ENCODE assay signal across 12 cellular contexts in the genomic region with DNA sequence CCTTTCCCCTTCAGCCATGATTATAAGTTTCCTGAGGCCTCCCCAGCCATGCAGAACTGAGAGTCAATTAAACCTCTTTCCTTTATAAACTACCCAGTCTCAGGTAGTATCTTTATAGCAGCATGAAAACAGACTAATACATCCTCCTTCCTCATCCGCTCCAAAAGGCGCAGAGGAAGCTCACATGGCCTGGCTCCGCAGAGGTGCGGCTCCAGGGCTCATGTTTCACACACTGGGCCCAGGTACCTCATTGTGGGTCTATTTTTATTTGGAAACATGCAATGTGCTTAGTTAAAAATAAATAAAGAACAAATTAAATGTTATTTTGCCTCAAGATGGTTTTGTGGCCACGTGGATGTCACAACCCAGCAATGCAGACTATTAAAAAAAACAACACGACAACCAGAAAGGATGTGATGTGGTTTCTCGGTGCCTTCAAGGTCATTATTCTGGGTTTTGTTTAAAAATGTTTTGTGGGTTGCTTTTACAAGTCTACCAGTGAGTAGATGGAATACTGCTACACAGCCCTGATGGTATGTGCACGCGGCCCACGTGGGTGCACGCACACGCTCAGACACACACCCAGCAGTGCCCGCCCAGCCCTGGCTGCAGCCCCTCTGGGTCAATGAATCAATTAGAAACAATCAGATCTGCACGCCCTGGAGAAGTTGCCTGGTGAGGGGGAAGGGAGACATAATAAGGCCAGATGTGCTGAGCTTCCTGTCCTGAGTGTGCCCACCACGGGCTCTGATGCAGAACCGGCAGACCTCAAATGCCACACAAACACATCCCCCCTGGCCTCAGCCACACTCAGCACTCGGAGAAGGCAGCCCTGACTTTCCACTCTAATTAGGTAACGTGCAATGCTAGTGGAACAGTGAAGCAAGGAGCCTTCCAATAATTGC.
DNase-seq lines count a peak whose midpoint lies in the region; ATAC-seq and TF ChIP-seq lines count a peak whose summit lies in the region.
"Had no signal": no experiment of that assay in that cellular context is flagged by ENCODE, and none has a peak within 500 bp of the region (broad histone marks: within the 10 kb centered on the region; RNA-seq: fewer than 3 reads in every experiment).

No MANE protein-coding gene starts in this region.

- peak overlapping the region; percentile 73 for H3K27ac Mint-ChIP-seq in activated T-cell treated with anti-CD3 and anti-CD28 coated beads, Interleukin-2, amount 50 U/mL, for 24 hours
- H3K27ac Mint-ChIP-seq in glutamatergic neuron (ENCODE audit: unreplicated experiment), result peak overlapping the region; percentile 75
- H3K27ac Mint-ChIP-seq in stimulated activated memory B cell treated with anti-CD40 and anti-IgM and Interleukin-4, amounts not matched to agents 10 μg/mL and 1 μg/mL and 100 μg/mL, for 72 hours, result no peak overlapping the region

- H3K4me1 ChIP-seq in RWPE2 (ENCODE audit: insufficient read depth, poor library complexity, severe bottlenecking) (no peaks in the 10 kb centered on the region), gastrocnemius medialis (peaks cover 5 to 10% of the 10 kb centered on the region in 2 donors)
- H3K4me1 ChIP-seq: prostate gland had no signal

- H3K4me3 Mint-ChIP-seq in activated T-cell treated with anti-CD3 and anti-CD28 coated beads, Interleukin-2, amount 50 U/mL, for 24 hours, result no peak overlapping the region
- H3K4me3 Mint-ChIP-seq in glutamatergic neuron (ENCODE audit: unreplicated experiment), result peak overlapping the region; percentile 44
- no peak overlapping the region for H3K4me3 Mint-ChIP-seq in stimulated activated memory B cell treated with anti-CD40 and anti-IgM and Interleukin-4, amounts not matched to agents 10 μg/mL and 1 μg/mL and 100 μg/mL, for 72 hours

- no peak overlapping the region for H3K4me3 ChIP-seq in RWPE2 (ENCODE audit: severe bottlenecking)
- no peak overlapping the region for H3K4me3 ChIP-seq in gastrocnemius medialis
- H3K4me3 ChIP-seq: K562, prostate gland had no signal

- in situ Hi-C loops in gastrocnemius medialis (cut with MboI; ENCODE audit: low sequenced_read_pairs in 4 of 4), result no loop called here

- TF ChIP-seq CTCF in RWPE2 (IDR thresholded peaks at IDR 0.05; ENCODE audit: poor library complexity, severe bottlenecking) (no peak), glutamatergic neuron (IDR thresholded peaks at IDR 0.05; ENCODE audit: partially characterized antibody, unreplicated experiment) (no peak), gastrocnemius medialis (IDR thresholded peaks at IDR 0.05 in 4 of 5, conservative IDR thresholded peaks at IDR 0.05 in 1 of 5) (no peak)

- intact Hi-C loops in gastrocnemius medialis (cut with DNase I; ENCODE audit: low total_unique reads), result no loop called here

- no peak overlapping the region for H3K27ac ChIP-seq in RWPE2 (ENCODE audit: poor library complexity, severe bottlenecking)
- H3K27ac ChIP-seq in gastrocnemius medialis, result no peak overlapping the region
- H3K27ac ChIP-seq: prostate gland had no signal

- peaks cover 5% of the 10 kb centered on the region for H3K36me3 Mint-ChIP-seq in activated T-cell treated with anti-CD3 and anti-CD28 coated beads, Interleukin-2, amount 50 U/mL, for 24 hours (ENCODE audit: low read depth)
- peaks cover 13% of the 10 kb centered on the region for H3K36me3 Mint-ChIP-seq in glutamatergic neuron (ENCODE audit: unreplicated experiment)
- H3K36me3 Mint-ChIP-seq in stimulated activated memory B cell treated with anti-CD40 and anti-IgM and Interleukin-4, amounts not matched to agents 10 μg/mL and 1 μg/mL and 100 μg/mL, for 72 hours, result no peaks in the 10 kb centered on the region

- DNase-seq in activated T-cell treated with anti-CD3 and anti-CD28 coated beads, Interleukin-2, amount 50 U/mL, for 24 hours, result peak; percentile 44
- DNase-seq in activated T-cell treated with anti-CD3 and anti-CD28 coated beads for 4 hours (no peak), RWPE2 (ENCODE audit: low spot score) (peak; percentile 44), glutamatergic neuron (no peak), AG08396 (ENCODE audit: low spot score) (no peak), gastrocnemius medialis (no peak)
- DNase-seq: activated CD4-positive, alpha-beta T cell treated with anti-CD3 and anti-CD28 coated beads, Interleukin-2, amount 50 U/mL, for 1 hour had no signal

- no peak for TF ChIP-seq POLR2A in gastrocnemius medialis (IDR thresholded peaks at IDR 0.05)

- H3K36me3 ChIP-seq in RWPE2 (ENCODE audit: low read depth), result no peaks in the 10 kb centered on the region
- no peaks in the 10 kb centered on the region for H3K36me3 ChIP-seq in gastrocnemius medialis
- H3K36me3 ChIP-seq: prostate gland had no signal

- no peaks in the 10 kb centered on the region for H3K27me3 Mint-ChIP-seq in activated T-cell treated with anti-CD3 and anti-CD28 coated beads, Interleukin-2, amount 50 U/mL, for 24 hours
- peaks cover 3% of the 10 kb centered on the region for H3K27me3 Mint-ChIP-seq in glutamatergic neuron (ENCODE audit: unreplicated experiment)
- H3K27me3 Mint-ChIP-seq in stimulated activated memory B cell treated with anti-CD40 and anti-IgM and Interleukin-4, amounts not matched to agents 10 μg/mL and 1 μg/mL and 100 μg/mL, for 72 hours, result peaks cover 48% of the 10 kb centered on the region

- peaks cover 21% of the 10 kb centered on the region for H3K4me1 Mint-ChIP-seq in activated T-cell treated with anti-CD3 and anti-CD28 coated beads, Interleukin-2, amount 50 U/mL, for 24 hours (ENCODE audit: low read depth)
- peaks cover 17% of the 10 kb centered on the region for H3K4me1 Mint-ChIP-seq in glutamatergic neuron (ENCODE audit: low read depth, unreplicated experiment)
- peaks cover 7% of the 10 kb centered on the region for H3K4me1 Mint-ChIP-seq in stimulated activated memory B cell treated with anti-CD40 and anti-IgM and Interleukin-4, amounts not matched to agents 10 μg/mL and 1 μg/mL and 100 μg/mL, for 72 hours

- ATAC-seq in RWPE2 (ENCODE audit: low read depth), result no peak
- peak; percentile 32 for ATAC-seq in stimulated activated memory B cell treated with anti-CD40 and anti-IgM and Interleukin-4, amounts not matched to agents 10 μg/mL and 1 μg/mL and 100 μg/mL, for 72 hours
- ATAC-seq in GM21447 (IDR thresholded peaks at IDR 0.05; ENCODE audit: unreplicated experiment), result no peak
- no peak for ATAC-seq in gastrocnemius medialis
- ATAC-seq: HCT116, K562 had no signal

- no peaks in the 10 kb centered on the region for H3K9me3 Mint-ChIP-seq in activated T-cell treated with anti-CD3 and anti-CD28 coated beads, Interleukin-2, amount 50 U/mL, for 24 hours
- H3K9me3 Mint-ChIP-seq in glutamatergic neuron (ENCODE audit: unreplicated experiment), result peaks cover 8% of the 10 kb centered on the region
- peaks cover 3% of the 10 kb centered on the region for H3K9me3 Mint-ChIP-seq in stimulated activated memory B cell treated with anti-CD40 and anti-IgM and Interleukin-4, amounts not matched to agents 10 μg/mL and 1 μg/mL and 100 μg/mL, for 72 hours

- H3K27me3 ChIP-seq in RWPE2 (ENCODE audit: insufficient read depth, poor library complexity, severe bottlenecking) (no peaks in the 10 kb centered on the region), gastrocnemius medialis (no peaks in the 10 kb centered on the region)

- H3K9me3 ChIP-seq in RWPE2 (ENCODE audit: severe bottlenecking), result no peaks in the 10 kb centered on the region
- no peaks in the 10 kb centered on the region for H3K9me3 ChIP-seq in gastrocnemius medialis
- H3K9me3 ChIP-seq: prostate gland had no signal

Comparison
In these comparisons a context has a peak if more than half of its experiments do, and no peak if none do; other contexts are left out.
1. DNase-seq: peak in activated T-cell treated with anti-CD3 and anti-CD28 coated beads, Interleukin-2, amount 50 U/mL, for 24 hours (single experiment) and RWPE2 (single experiment); none in activated T-cell treated with anti-CD3 and anti-CD28 coated beads for 4 hours (single experiment), glutamatergic neuron (single experiment), AG08396 (single experiment) and gastrocnemius medialis (0 of 2).